ENCODE assay signal across 1 cellular context in the genomic region with DNA sequence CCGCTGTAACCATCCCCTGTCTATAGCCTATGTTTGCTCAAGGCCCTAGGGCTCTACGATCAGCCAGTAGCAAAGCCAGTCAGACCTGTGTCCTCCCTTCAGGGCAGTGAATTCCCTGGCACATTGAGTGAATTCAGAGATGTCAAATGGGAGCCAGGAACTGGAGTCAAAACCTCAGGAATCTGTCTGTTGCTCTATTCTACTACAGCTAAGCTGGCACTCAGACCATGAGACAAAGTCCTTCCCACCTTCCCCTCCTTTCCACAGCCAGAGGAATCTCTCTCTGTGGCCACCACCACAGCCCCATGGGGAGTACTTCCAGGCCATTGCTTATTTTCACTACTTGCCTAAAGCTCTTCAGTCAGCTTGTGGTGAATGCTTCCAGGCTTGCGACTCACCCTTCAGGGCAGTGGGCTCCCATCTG.
TF ChIP-seq lines count a peak whose summit lies in the region.

No MANE protein-coding gene starts in this region.

TF ChIP-seq in IMR-90, 13 proteins besides CTCF, POLR2A, EP300 and RAD21:
- TF ChIP-seq SMC3 (IDR thresholded peaks at IDR 0.05; ENCODE audit: low read depth, low read length) (no peak), MAFK (IDR thresholded peaks at IDR 0.05; ENCODE audit: low read depth, low read length) (no peak), CEBPB (IDR thresholded peaks at IDR 0.05; ENCODE audit: low read depth, low read length) (no peak), RFX5 (IDR thresholded peaks at IDR 0.05; ENCODE audit: low read depth, low read length) (no peak), RCOR1 (IDR thresholded peaks at IDR 0.05; ENCODE audit: insufficient replicate concordance, low read length) (no peak), BHLHE40 (IDR thresholded peaks at IDR 0.05; ENCODE audit: low read depth, low read length) (no peak), MXI1 (IDR thresholded peaks at IDR 0.05; ENCODE audit: borderline replicate concordance, low read depth, low read length) (no peak), NFE2L2 (IDR thresholded peaks at IDR 0.05; ENCODE audit: low read depth, low read length) (no peak), CHD1 (IDR thresholded peaks at IDR 0.05; ENCODE audit: low read depth, low read length) (no peak), FOS (IDR thresholded peaks at IDR 0.05; ENCODE audit: low read depth, low read length) (no peak), MAZ (IDR thresholded peaks at IDR 0.05; ENCODE audit: borderline replicate concordance, low read depth, low read length) (no peak)
- TF ChIP-seq, protein P1, sequence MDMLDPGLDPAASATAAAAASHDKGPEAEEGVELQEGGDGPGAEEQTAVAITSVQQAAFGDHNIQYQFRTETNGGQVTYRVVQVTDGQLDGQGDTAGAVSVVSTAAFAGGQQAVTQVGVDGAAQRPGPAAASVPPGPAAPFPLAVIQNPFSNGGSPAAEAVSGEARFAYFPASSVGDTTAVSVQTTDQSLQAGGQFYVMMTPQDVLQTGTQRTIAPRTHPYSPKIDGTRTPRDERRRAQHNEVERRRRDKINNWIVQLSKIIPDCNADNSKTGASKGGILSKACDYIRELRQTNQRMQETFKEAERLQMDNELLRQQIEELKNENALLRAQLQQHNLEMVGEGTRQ (IDR thresholded peaks at IDR 0.05; ENCODE audit: low read depth, low read length), result no peak
- TF ChIP-seq, protein P2, sequence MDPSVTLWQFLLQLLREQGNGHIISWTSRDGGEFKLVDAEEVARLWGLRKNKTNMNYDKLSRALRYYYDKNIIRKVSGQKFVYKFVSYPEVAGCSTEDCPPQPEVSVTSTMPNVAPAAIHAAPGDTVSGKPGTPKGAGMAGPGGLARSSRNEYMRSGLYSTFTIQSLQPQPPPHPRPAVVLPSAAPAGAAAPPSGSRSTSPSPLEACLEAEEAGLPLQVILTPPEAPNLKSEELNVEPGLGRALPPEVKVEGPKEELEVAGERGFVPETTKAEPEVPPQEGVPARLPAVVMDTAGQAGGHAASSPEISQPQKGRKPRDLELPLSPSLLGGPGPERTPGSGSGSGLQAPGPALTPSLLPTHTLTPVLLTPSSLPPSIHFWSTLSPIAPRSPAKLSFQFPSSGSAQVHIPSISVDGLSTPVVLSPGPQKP (IDR thresholded peaks at IDR 0.05; ENCODE audit: borderline replicate concordance, low read depth, low read length), result no peak
